In genomic region chr11:73142128-73142377, GRCh38 we compare ENCODE assay signal across 8 cellular contexts. TPM values are rescaled to one million over a fixed set of nuclear protein-coding genes. Genes with fewer than 3 reads are reported as not detected.
DNase-seq lines count a peak whose midpoint lies in the region; ATAC-seq lines count a peak whose summit lies in the region.

Gene FCHSD2 (minus strand): TSS chr11:73142318. CDS start chr11:73141877, 441 bp downstream.

- peaks cover 0 to 3% (median 0%) of the 10 kb centered on the region in 5 donors for H3K9me3 Mint-ChIP-seq in CD8-positive, alpha-beta memory T cell

- H3K27ac Mint-ChIP-seq in CD8-positive, alpha-beta memory T cell = peak within 1 kb of the TSS; percentile 94 to 100 (median 96)

- H3K4me1 ChIP-seq in CD8-positive, alpha-beta memory T cell (ENCODE audit: insufficient read depth, low read length) = peaks cover 32% of the 10 kb centered on the region
- peaks cover 11% of the 10 kb centered on the region for H3K4me1 ChIP-seq in effector memory CD4-positive, alpha-beta T cell (ENCODE audit: control insufficient read depth, insufficient read depth, low read length, poor library complexity, severe bottlenecking)
- H3K4me1 ChIP-seq in muscle layer of duodenum (ENCODE audit: control insufficient read depth in 1 of 2, insufficient read depth in 2 of 2, low read length in 2 of 2) = peaks cover 8 to 31% of the 10 kb centered on the region in 2 donors

- H3K36me3 ChIP-seq in CD8-positive, alpha-beta memory T cell (ENCODE audit: insufficient read depth, low read length) = no peaks in the 10 kb centered on the region
- H3K36me3 ChIP-seq in MG63 (peaks cover 9% of the 10 kb centered on the region), muscle layer of duodenum (ENCODE audit: control insufficient read depth in 1 of 2, insufficient read depth in 2 of 2, low read length in 2 of 2) (no peaks in the 10 kb centered on the region)
- no peaks in the 10 kb centered on the region for H3K36me3 ChIP-seq in effector memory CD4-positive, alpha-beta T cell (ENCODE audit: control insufficient read depth, insufficient read depth, low read length)

- CTCF ChIA-PET in CD8-positive, alpha-beta memory T cell (lab: Charles Lee) = interaction anchor here (0.7 to 3.2 kb wide), 15 partner anchors 10 to 415 kb away, joined by 3 to 29 read pairs (median 5); no protein-coding TSS in a partner anchor

- ATAC-seq in HG03565 (IDR thresholded peaks at IDR 0.05; ENCODE audit: unreplicated experiment) = no peak

- H3K27ac ChIP-seq in CD8-positive, alpha-beta memory T cell (ENCODE audit: low read depth, low read length) = peak within 1 kb of the TSS; percentile 88
- H3K27ac ChIP-seq in effector memory CD4-positive, alpha-beta T cell (ENCODE audit: insufficient read depth, low read length, poor library complexity, severe bottlenecking) = peak within 1 kb of the TSS; percentile 97
- H3K27ac ChIP-seq in muscle layer of duodenum (ENCODE audit: low read length) = peak within 1 kb of the TSS; percentile 81

- peak within 1 kb of the TSS; percentile 85 for H3K4me3 ChIP-seq in CD8-positive, alpha-beta memory T cell (ENCODE audit: low read length)
- H3K4me3 ChIP-seq in MG63 (peak within 1 kb of the TSS; percentile 80), muscle layer of duodenum (ENCODE audit: low read depth in 1 of 2, low read length in 2 of 2) (peak within 1 kb of the TSS; percentile 77 to 84)
- H3K4me3 ChIP-seq in effector memory CD4-positive, alpha-beta T cell (ENCODE audit: insufficient read depth, low read depth, low read length, poor library complexity, severe bottlenecking) = peak within 1 kb of the TSS; percentile 100

- peaks cover 0 to 7% of the 10 kb centered on the region in 2 donors for H3K27me3 Mint-ChIP-seq in CD8-positive, alpha-beta memory T cell

- peaks cover 0 to 29% (median 3%) of the 10 kb centered on the region in 3 donors for H3K36me3 Mint-ChIP-seq in CD8-positive, alpha-beta memory T cell

- POLR2A ChIA-PET in CD8-positive, alpha-beta memory T cell (lab: Charles Lee) = interaction anchor here (0.6 to 1.3 kb wide), 12 partner anchors 9 to 1356 kb away, joined by 3 to 8 read pairs (median 3); no protein-coding TSS in a partner anchor

- peaks cover 44 to 56% (median 56%) of the 10 kb centered on the region in 3 donors for H3K4me1 Mint-ChIP-seq in CD8-positive, alpha-beta memory T cell

- H3K4me3 Mint-ChIP-seq in CD8-positive, alpha-beta memory T cell = peak within 1 kb of the TSS; percentile 86 to 99 (median 96)

- no peaks in the 10 kb centered on the region for H3K27me3 ChIP-seq in CD8-positive, alpha-beta memory T cell (ENCODE audit: insufficient read depth, low read length, poor library complexity, severe bottlenecking)
- H3K27me3 ChIP-seq in MG63 (no peaks in the 10 kb centered on the region), muscle layer of duodenum (ENCODE audit: low read depth, low read length) (no peaks in the 10 kb centered on the region)
- H3K27me3 ChIP-seq in effector memory CD4-positive, alpha-beta T cell (replicated peaks; ENCODE audit: control insufficient read depth, insufficient read depth, low read length, poor library complexity, severe bottlenecking) = no peaks in the 10 kb centered on the region

- peak in 1 of 5 donors; percentile 75 for DNase-seq in CD8-positive, alpha-beta memory T cell
- no peak for DNase-seq in MG63
- DNase-seq in effector memory CD4-positive, alpha-beta T cell = no peak
- DNase-seq in activated effector memory CD4-positive, alpha-beta T cell treated with Interleukin-2 at 50 U/mL for 16 hours = no peak
- DNase-seq in OCI-M2 (lab: John Stamatoyannopoulos, UW; ENCODE audit: unreplicated experiment) = no peak
- DNase-seq in AG08396 (ENCODE audit: low spot score) = no peak

- H3K9me3 ChIP-seq in CD8-positive, alpha-beta memory T cell (ENCODE audit: low read length) = no peaks in the 10 kb centered on the region
- no peaks in the 10 kb centered on the region for H3K9me3 ChIP-seq in MG63
- no peaks in the 10 kb centered on the region for H3K9me3 ChIP-seq in effector memory CD4-positive, alpha-beta T cell (ENCODE audit: control insufficient read depth, low read length)
- no peaks in the 10 kb centered on the region for H3K9me3 ChIP-seq in muscle layer of duodenum (ENCODE audit: control insufficient read depth in 1 of 2, low read length in 2 of 2)

RNA-seq across cellular contexts. Expression of gene FCHSD2, which starts in this region (rescaled TPM):
- total RNA-seq in CD8-positive, alpha-beta memory T cell = 10 to 100 TPM; 28.0 to 28.3 TPM
- polyA plus RNA-seq in CD8-positive, alpha-beta memory T cell = 21.2 TPM
- 8.2 and 18.1 TPM in 2 replicates for total RNA-seq in MG63 (2014; rRNA removed; shearing (Covaris generic); ENCODE audit: low replicate concordance)
